Comparison of ENCODE assay signal across 10 cellular contexts in genomic region chr1:39076127-39076798, GRCh38. TPM values are rescaled to one million over a fixed set of nuclear protein-coding genes. Genes with fewer than 3 reads are reported as not detected.
DNase-seq lines count a peak whose midpoint lies in the region; ATAC-seq and TF ChIP-seq lines count a peak whose summit lies in the region.
"Had no signal": no experiment of that assay in that cellular context is flagged by ENCODE, and none has a peak within 500 bp of the region (broad histone marks: within the 10 kb centered on the region; RNA-seq: fewer than 3 reads in every experiment).

No MANE protein-coding gene starts in this region.

- H3K27me3 ChIP-seq in layer of hippocampus (ENCODE audit: control insufficient read depth, insufficient read depth, low read length) (no peaks in the 10 kb centered on the region), testis (no peaks in the 10 kb centered on the region)

- intact Hi-C loops in testis (cut with DNase I; ENCODE audit: low total_unique reads): no loop called here

- no peaks in the 10 kb centered on the region for H3K9me3 ChIP-seq in testis

- H3K4me3 ChIP-seq in choroid plexus epithelial cell (ENCODE audit: low read depth, low read length) (no peak overlapping the region), testis (no peak overlapping the region)

- ATAC-seq in HG02970 (IDR thresholded peaks at IDR 0.05; ENCODE audit: low FRiP score, unreplicated experiment): no peak
- no peak for ATAC-seq in GM21381 (IDR thresholded peaks at IDR 0.05; ENCODE audit: unreplicated experiment)
- no peak for ATAC-seq in GM18868 (IDR thresholded peaks at IDR 0.05; ENCODE audit: unreplicated experiment)
- ATAC-seq: activated CD8-positive, alpha-beta memory T cell treated with anti-CD3 and anti-CD28 coated beads, Interleukin-2, amount 10 ng/mL, durations not matched to agents 7 days and 5 days had no signal

- peak overlapping the region; percentile 67 for H3K27ac ChIP-seq in layer of hippocampus (ENCODE audit: low read depth, low read length)
- H3K27ac ChIP-seq in testis: peak overlapping the region; percentile 84 to 89

- peak; percentile 50 for DNase-seq in NCI-H226
- DNase-seq in choroid plexus epithelial cell (ENCODE audit: low read depth): peak; percentile 79
- DNase-seq in testis: peak; percentile 94
- no peak for DNase-seq in NCI-H2029 (lab: John Stamatoyannopoulos, UW)
- DNase-seq: activated CD8-positive, alpha-beta memory T cell treated with anti-CD3 and anti-CD28 coated beads, Interleukin-2, amount 10 ng/mL, durations not matched to agents 7 days and 5 days; GDM1 had no signal

- 31 to 37% methylated on average over 12 to 13 of the region's 13 CpGs for WGBS in testis, 2 donors

- TF ChIP-seq CTCF in choroid plexus epithelial cell (conservative IDR thresholded peaks at IDR 0.05; ENCODE audit: low read depth, low read length): no peak
- no peak for TF ChIP-seq CTCF in testis (IDR thresholded peaks at IDR 0.05)

- H3K4me1 ChIP-seq in testis: peaks cover 18% of the 10 kb centered on the region

- TF ChIP-seq POLR2A in testis (IDR thresholded peaks at IDR 0.05): no peak

- H3K36me3 ChIP-seq in testis (ENCODE audit: low read depth, missing control alignments): no peaks in the 10 kb centered on the region

RNA-seq across cellular contexts. Expression of gene NDUFS5, which starts 50.1 kb away (rescaled TPM):
- 100 to 1,000 TPM; 211 to 354 TPM for total RNA-seq in testis
- polyA plus RNA-seq in testis (ENCODE audit: insufficient read depth, low read depth, low replicate concordance): 298 TPM
